In the genomic region with DNA sequence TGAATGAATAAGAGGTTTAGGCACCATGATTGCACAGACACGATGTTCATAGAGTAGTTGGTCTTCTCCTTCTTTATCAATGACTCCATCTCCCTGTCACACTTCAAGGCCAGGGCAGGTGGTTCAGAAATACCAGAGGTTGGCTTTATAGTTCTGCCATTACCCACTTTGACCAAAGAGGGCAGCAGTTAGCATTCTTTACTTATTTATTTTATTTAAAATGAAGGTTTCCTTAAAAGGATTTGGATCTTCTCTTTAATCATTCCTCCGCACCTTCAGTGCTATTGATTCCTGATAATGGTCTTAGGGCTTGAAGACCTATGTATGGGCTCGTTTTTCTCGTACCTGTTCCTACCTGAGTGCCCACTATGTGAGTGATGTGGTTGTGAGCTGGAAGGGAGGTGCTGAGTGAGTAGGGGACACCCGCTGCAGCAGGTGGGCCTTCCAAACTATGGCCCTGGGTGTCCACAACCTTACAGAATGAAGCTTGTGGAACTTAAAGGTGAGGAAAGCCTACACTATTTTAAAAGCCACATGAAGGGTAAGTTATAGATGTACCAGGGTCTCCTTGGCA, we compare ENCODE assay signal across 1 cellular context.
TF ChIP-seq lines count a peak whose summit lies in the region.

No MANE protein-coding gene starts in this region.

TF ChIP-seq in WTC11, 78 proteins besides CTCF, POLR2A, EP300 and RAD21 (continued from another document):
- TF ChIP-seq, protein P1, sequence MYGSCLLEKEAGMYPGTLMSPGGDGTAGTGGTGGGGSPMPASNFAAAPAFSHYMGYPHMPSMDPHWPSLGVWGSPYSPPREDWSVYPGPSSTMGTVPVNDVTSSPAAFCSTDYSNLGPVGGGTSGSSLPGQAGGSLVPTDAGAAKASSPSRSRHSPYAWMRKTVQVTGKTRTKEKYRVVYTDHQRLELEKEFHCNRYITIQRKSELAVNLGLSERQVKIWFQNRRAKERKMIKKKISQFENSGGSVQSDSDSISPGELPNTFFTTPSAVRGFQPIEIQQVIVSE (CRISPR knock-in tag; IDR thresholded peaks at IDR 0.05; ENCODE audit: borderline replicate concordance) = no peak
- TF ChIP-seq TP53 (CRISPR knock-in tag; IDR thresholded peaks at IDR 0.05) (no peak), CREB1 (CRISPR knock-in tag; IDR thresholded peaks at IDR 0.05) (no peak), IRF2 (CRISPR knock-in tag; IDR thresholded peaks at IDR 0.05; ENCODE audit: borderline replicate concordance, low read depth) (no peak), SMAD4 (CRISPR knock-in tag; IDR thresholded peaks at IDR 0.05) (no peak), GTF2I (CRISPR knock-in tag; conservative IDR thresholded peaks at IDR 0.05) (no peak), ARID4B (CRISPR knock-in tag; IDR thresholded peaks at IDR 0.05; ENCODE audit: borderline replicate concordance) (no peak)
- TF ChIP-seq, protein P2, sequence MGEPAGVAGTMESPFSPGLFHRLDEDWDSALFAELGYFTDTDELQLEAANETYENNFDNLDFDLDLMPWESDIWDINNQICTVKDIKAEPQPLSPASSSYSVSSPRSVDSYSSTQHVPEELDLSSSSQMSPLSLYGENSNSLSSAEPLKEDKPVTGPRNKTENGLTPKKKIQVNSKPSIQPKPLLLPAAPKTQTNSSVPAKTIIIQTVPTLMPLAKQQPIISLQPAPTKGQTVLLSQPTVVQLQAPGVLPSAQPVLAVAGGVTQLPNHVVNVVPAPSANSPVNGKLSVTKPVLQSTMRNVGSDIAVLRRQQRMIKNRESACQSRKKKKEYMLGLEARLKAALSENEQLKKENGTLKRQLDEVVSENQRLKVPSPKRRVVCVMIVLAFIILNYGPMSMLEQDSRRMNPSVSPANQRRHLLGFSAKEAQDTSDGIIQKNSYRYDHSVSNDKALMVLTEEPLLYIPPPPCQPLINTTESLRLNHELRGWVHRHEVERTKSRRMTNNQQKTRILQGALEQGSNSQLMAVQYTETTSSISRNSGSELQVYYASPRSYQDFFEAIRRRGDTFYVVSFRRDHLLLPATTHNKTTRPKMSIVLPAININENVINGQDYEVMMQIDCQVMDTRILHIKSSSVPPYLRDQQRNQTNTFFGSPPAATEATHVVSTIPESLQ (CRISPR knock-in tag; IDR thresholded peaks at IDR 0.05) = no peak
